In the genomic region with DNA sequence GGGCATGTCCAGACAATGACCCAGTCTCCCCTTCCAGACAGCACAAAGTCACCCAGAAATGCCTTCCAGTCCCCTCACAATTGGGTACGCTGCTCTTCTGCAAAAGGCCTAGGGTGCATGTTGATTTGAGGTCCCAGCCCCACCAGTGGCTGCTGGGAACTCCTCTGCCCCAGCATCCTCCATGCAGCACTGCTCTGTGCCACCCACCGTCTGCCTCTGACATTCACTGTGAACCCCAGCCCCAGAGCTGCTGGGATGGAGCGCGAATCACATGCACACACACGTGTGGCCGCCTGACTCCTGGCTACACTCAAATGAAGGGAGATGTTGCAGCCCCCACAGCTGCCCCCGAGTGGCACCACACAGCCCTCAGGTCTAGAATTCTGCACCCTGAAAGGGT, we compare ENCODE assay signal across 1 cellular context.
A peak's percentile ranks its signal among the peaks of the same experiment; 100 is the strongest.
TF ChIP-seq lines count a peak whose summit lies in the region.

No MANE protein-coding gene starts in this region.

TF ChIP-seq in HepG2, 621 proteins besides CTCF, POLR2A, EP300 and RAD21 (continued from another document and continues in another):
- TF ChIP-seq LBX2 (CRISPR knock-in tag; IDR thresholded peaks at IDR 0.05; ENCODE audit: borderline replicate concordance) (no peak), MTA1 (CRISPR knock-in tag; IDR thresholded peaks at IDR 0.05; ENCODE audit: borderline replicate concordance) (peak; percentile 30; the same call in 1 of the 2 replicates), SP1 (IDR thresholded peaks at IDR 0.05) (no peak), SP1 (CRISPR knock-in tag; IDR thresholded peaks at IDR 0.05) (no peak), SNAPC2 (CRISPR knock-in tag; IDR thresholded peaks at IDR 0.05) (no peak), ZNF124 (CRISPR knock-in tag; IDR thresholded peaks at IDR 0.05) (no peak), HMG20B (CRISPR knock-in tag; conservative IDR thresholded peaks at IDR 0.05) (no peak), BCL6 (CRISPR knock-in tag; IDR thresholded peaks at IDR 0.05) (no peak), ZNF839 (CRISPR knock-in tag; IDR thresholded peaks at IDR 0.05; ENCODE audit: borderline replicate concordance) (no peak), ZNF501 (CRISPR knock-in tag; IDR thresholded peaks at IDR 0.05) (no peak), ZBTB46 (CRISPR knock-in tag; IDR thresholded peaks at IDR 0.05; ENCODE audit: borderline replicate concordance) (0 out of 2 replicates have a peak, but pooled peaks have one; percentile 35), ZNF749 (CRISPR knock-in tag; IDR thresholded peaks at IDR 0.05; ENCODE audit: borderline replicate concordance) (0 out of 2 replicates have a peak, but pooled peaks have one; percentile 33), MAX (IDR thresholded peaks at IDR 0.05) (no peak), MAFK (conservative IDR thresholded peaks at IDR 0.05 in 1 of 2, IDR thresholded peaks at IDR 0.05 in 1 of 2; ENCODE audit: low read length in 2 of 2) (no peak), ZFP90 (CRISPR knock-in tag; IDR thresholded peaks at IDR 0.05; ENCODE audit: borderline replicate concordance) (no peak), ZNF605 (CRISPR knock-in tag; IDR thresholded peaks at IDR 0.05) (no peak), ZFY (CRISPR knock-in tag; IDR thresholded peaks at IDR 0.05) (peak; percentile 3; the same call in 1 of the 2 replicates), CCAR2 (optimal IDR thresholded peaks at IDR 0.05; ENCODE audit: low read depth, low read length) (no peak), ZNF788 (CRISPR knock-in tag; IDR thresholded peaks at IDR 0.05; ENCODE audit: borderline replicate concordance) (no peak), BRCA1 (CRISPR knock-in tag; IDR thresholded peaks at IDR 0.05) (no peak), ZNF547 (CRISPR knock-in tag; IDR thresholded peaks at IDR 0.05) (no peak), ZBTB3 (CRISPR knock-in tag; IDR thresholded peaks at IDR 0.05; ENCODE audit: borderline replicate concordance, low read depth) (no peak), ZNF292 (CRISPR knock-in tag; IDR thresholded peaks at IDR 0.05; ENCODE audit: borderline replicate concordance, low read depth) (0 out of 2 replicates have a peak, but pooled peaks have one; percentile 12), NCOA5 (CRISPR knock-in tag; IDR thresholded peaks at IDR 0.05) (no peak), GFI1 (CRISPR knock-in tag; IDR thresholded peaks at IDR 0.05; ENCODE audit: borderline replicate concordance) (no peak), ZNF598 (CRISPR knock-in tag; IDR thresholded peaks at IDR 0.05; ENCODE audit: borderline replicate concordance) (no peak), PRDM10 (CRISPR knock-in tag; IDR thresholded peaks at IDR 0.05; ENCODE audit: low read depth) (no peak), MED1 (CRISPR knock-in tag; IDR thresholded peaks at IDR 0.05) (no peak), NFRKB (IDR thresholded peaks at IDR 0.05) (no peak)
- TF ChIP-seq, protein P1, sequence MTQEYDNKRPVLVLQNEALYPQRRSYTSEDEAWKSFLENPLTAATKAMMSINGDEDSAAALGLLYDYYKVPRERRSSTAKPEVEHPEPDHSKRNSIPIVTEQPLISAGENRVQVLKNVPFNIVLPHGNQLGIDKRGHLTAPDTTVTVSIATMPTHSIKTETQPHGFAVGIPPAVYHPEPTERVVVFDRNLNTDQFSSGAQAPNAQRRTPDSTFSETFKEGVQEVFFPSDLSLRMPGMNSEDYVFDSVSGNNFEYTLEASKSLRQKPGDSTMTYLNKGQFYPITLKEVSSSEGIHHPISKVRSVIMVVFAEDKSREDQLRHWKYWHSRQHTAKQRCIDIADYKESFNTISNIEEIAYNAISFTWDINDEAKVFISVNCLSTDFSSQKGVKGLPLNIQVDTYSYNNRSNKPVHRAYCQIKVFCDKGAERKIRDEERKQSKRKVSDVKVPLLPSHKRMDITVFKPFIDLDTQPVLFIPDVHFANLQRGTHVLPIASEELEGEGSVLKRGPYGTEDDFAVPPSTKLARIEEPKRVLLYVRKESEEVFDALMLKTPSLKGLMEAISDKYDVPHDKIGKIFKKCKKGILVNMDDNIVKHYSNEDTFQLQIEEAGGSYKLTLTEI (CRISPR knock-in tag; conservative IDR thresholded peaks at IDR 0.05), result no peak
- TF ChIP-seq, protein P2, sequence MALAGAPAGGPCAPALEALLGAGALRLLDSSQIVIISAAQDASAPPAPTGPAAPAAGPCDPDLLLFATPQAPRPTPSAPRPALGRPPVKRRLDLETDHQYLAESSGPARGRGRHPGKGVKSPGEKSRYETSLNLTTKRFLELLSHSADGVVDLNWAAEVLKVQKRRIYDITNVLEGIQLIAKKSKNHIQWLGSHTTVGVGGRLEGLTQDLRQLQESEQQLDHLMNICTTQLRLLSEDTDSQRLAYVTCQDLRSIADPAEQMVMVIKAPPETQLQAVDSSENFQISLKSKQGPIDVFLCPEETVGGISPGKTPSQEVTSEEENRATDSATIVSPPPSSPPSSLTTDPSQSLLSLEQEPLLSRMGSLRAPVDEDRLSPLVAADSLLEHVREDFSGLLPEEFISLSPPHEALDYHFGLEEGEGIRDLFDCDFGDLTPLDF (CRISPR knock-in tag; IDR thresholded peaks at IDR 0.05), result no peak
- TF ChIP-seq, protein P3, sequence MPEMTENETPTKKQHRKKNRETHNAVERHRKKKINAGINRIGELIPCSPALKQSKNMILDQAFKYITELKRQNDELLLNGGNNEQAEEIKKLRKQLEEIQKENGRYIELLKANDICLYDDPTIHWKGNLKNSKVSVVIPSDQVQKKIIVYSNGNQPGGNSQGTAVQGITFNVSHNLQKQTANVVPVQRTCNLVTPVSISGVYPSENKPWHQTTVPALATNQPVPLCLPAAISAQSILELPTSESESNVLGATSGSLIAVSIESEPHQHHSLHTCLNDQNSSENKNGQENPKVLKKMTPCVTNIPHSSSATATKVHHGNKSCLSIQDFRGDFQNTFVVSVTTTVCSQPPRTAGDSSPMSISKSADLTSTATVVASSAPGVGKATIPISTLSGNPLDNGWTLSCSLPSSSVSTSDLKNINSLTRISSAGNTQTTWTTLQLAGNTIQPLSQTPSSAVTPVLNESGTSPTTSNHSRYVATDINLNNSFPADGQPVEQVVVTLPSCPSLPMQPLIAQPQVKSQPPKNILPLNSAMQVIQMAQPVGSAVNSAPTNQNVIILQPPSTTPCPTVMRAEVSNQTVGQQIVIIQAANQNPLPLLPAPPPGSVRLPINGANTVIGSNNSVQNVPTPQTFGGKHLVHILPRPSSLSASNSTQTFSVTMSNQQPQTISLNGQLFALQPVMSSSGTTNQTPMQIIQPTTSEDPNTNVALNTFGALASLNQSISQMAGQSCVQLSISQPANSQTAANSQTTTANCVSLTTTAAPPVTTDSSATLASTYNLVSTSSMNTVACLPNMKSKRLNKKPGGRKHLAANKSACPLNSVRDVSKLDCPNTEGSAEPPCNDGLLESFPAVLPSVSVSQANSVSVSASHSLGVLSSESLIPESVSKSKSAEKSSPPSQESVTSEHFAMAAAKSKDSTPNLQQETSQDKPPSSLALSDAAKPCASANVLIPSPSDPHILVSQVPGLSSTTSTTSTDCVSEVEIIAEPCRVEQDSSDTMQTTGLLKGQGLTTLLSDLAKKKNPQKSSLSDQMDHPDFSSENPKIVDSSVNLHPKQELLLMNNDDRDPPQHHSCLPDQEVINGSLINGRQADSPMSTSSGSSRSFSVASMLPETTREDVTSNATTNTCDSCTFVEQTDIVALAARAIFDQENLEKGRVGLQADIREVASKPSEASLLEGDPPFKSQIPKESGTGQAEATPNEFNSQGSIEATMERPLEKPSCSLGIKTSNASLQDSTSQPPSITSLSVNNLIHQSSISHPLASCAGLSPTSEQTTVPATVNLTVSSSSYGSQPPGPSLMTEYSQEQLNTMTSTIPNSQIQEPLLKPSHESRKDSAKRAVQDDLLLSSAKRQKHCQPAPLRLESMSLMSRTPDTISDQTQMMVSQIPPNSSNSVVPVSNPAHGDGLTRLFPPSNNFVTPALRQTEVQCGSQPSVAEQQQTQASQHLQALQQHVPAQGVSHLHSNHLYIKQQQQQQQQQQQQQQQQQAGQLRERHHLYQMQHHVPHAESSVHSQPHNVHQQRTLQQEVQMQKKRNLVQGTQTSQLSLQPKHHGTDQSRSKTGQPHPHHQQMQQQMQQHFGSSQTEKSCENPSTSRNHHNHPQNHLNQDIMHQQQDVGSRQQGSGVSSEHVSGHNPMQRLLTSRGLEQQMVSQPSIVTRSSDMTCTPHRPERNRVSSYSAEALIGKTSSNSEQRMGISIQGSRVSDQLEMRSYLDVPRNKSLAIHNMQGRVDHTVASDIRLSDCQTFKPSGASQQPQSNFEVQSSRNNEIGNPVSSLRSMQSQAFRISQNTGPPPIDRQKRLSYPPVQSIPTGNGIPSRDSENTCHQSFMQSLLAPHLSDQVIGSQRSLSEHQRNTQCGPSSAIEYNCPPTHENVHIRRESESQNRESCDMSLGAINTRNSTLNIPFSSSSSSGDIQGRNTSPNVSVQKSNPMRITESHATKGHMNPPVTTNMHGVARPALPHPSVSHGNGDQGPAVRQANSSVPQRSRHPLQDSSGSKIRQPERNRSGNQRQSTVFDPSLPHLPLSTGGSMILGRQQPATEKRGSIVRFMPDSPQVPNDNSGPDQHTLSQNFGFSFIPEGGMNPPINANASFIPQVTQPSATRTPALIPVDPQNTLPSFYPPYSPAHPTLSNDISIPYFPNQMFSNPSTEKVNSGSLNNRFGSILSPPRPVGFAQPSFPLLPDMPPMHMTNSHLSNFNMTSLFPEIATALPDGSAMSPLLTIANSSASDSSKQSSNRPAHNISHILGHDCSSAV (CRISPR knock-in tag; IDR thresholded peaks at IDR 0.05; ENCODE audit: borderline replicate concordance), result no peak
- TF ChIP-seq, protein P4, sequence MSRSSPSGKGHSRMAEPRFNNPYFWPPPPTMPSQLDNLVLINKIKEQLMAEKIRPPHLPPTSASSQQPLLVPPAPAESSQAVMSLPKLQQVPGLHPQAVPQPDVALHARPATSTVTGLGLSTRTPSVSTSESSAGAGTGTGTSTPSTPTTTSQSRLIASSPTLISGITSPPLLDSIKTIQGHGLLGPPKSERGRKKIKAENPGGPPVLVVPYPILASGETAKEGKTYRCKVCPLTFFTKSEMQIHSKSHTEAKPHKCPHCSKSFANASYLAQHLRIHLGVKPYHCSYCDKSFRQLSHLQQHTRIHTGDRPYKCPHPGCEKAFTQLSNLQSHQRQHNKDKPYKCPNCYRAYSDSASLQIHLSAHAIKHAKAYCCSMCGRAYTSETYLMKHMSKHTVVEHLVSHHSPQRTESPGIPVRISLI (CRISPR knock-in tag; IDR thresholded peaks at IDR 0.05; ENCODE audit: borderline replicate concordance), result no peak
